ENCODE assay signal across 16 cellular contexts in genomic region chr17:13135496-13135895, GRCh38.
A peak's percentile ranks its signal among the peaks of the same experiment; 100 is the strongest.
DNase-seq lines count a peak whose midpoint lies in the region; ATAC-seq and TF ChIP-seq lines count a peak whose summit lies in the region.
"Had no signal": no experiment of that assay in that cellular context is flagged by ENCODE, and none has a peak within 500 bp of the region (broad histone marks: within the 10 kb centered on the region; RNA-seq: fewer than 3 reads in every experiment).

No MANE protein-coding gene starts in this region.

- H3K9ac ChIP-seq in neural cell (ENCODE audit: low read length): no peak overlapping the region
- H3K9ac ChIP-seq: BLaER1 had no signal

- no peak overlapping the region for H3K4me3 Mint-ChIP-seq in T-cell
- H3K4me3 Mint-ChIP-seq: CD8-positive, alpha-beta memory T cell; HFFc6 had no signal

- H4K20me1 ChIP-seq in neural cell (ENCODE audit: insufficient read depth): no peaks in the 10 kb centered on the region
- H4K20me1 ChIP-seq: BLaER1 had no signal

- no peaks in the 10 kb centered on the region for H3K4me1 Mint-ChIP-seq in T-cell
- H3K4me1 Mint-ChIP-seq: CD8-positive, alpha-beta memory T cell had no signal

- H3K27ac Mint-ChIP-seq in T-cell: no peak overlapping the region
- H3K27ac Mint-ChIP-seq: CD8-positive, alpha-beta memory T cell; HFFc6 had no signal

- WGBS in adrenal gland, 4 donors: 50 to 61% (median 55%) methylated on average over 5 of the region's 5 CpGs

- DNase-seq in NCI-H82 (lab: John Stamatoyannopoulos, UW) (peak; percentile 63), NCI-H82 treated with DMSO at 0.1 percent for 48 hours (lab: John Stamatoyannopoulos, UW; ENCODE audit: unreplicated experiment) (no peak), ecto neural progenitor cell (ENCODE audit: low spot score) (peak; percentile 72), retina (peak; percentile 67), adrenal gland (no peak), T-cell (no peak)
- DNase-seq: AML-193; Caco-2; CD8-positive, alpha-beta memory T cell; DMS53; HCEC 1CT; HFFc6 had no signal

- CTCF ChIA-PET in T-cell (lab: Charles Lee): no interaction called here

- no peaks in the 10 kb centered on the region for H3K36me3 Mint-ChIP-seq in T-cell
- H3K36me3 Mint-ChIP-seq: CD8-positive, alpha-beta memory T cell had no signal

- POLR2A ChIA-PET in T-cell (lab: Charles Lee): no interaction called here

- no peak for TF ChIP-seq POLR2A in adrenal gland (IDR thresholded peaks at IDR 0.05)

- H3K9me3 ChIP-seq in neural cell (ENCODE audit: low read length) (peaks cover 4% of the 10 kb centered on the region), adrenal gland (replicated peaks in 1 of 3) (no peaks in the 10 kb centered on the region)
- H3K9me3 ChIP-seq: Caco-2 had no signal

- no peak for TF ChIP-seq RAD21 in neural cell (conservative IDR thresholded peaks at IDR 0.05)

- no peak for ATAC-seq in HG02798 (IDR thresholded peaks at IDR 0.05; ENCODE audit: poor library complexity, unreplicated experiment)
- no peak for ATAC-seq in T-cell (replicated peaks in 1 of 4)

- no peaks in the 10 kb centered on the region for H3K79me2 ChIP-seq in neural cell (replicated peaks; ENCODE audit: insufficient read depth, low read length)

- H2AFZ ChIP-seq in neural cell (ENCODE audit: low read depth, low read length): no peak overlapping the region

- intact Hi-C loops in adrenal gland (cut with DNase I): no loop called here

- H3K27me3 Mint-ChIP-seq in T-cell: peaks cover 0 to 2% of the 10 kb centered on the region in 2 donors

- no peaks in the 10 kb centered on the region for H3F3A ChIP-seq in neural cell (ENCODE audit: insufficient read depth, low read length, poor library complexity, severe bottlenecking)

- no peaks in the 10 kb centered on the region for H3K9me2 ChIP-seq in neural cell (ENCODE audit: insufficient read depth, low read length)

- H3K27me3 ChIP-seq in neural cell (ENCODE audit: insufficient read depth, low read depth, low read length) (no peaks in the 10 kb centered on the region), adrenal gland (no peaks in the 10 kb centered on the region)
- H3K27me3 ChIP-seq: BLaER1 had no signal

- H3K4me3 ChIP-seq in neural cell (ENCODE audit: low read length): peak overlapping the region; percentile 13
- no peak overlapping the region for H3K4me3 ChIP-seq in adrenal gland
- H3K4me3 ChIP-seq: BLaER1 had no signal

- no peak for TF ChIP-seq CTCF in neural cell (IDR thresholded peaks at IDR 0.05; ENCODE audit: poor library complexity, severe bottlenecking)
- TF ChIP-seq CTCF in adrenal gland (IDR thresholded peaks at IDR 0.05): no peak

- no peak overlapping the region for H3K4me2 ChIP-seq in neural cell (ENCODE audit: low read length)
- H3K4me2 ChIP-seq: BLaER1 had no signal

- no peaks in the 10 kb centered on the region for H3K4me1 ChIP-seq in adrenal gland (replicated peaks in 1 of 2)
- H3K4me1 ChIP-seq: BLaER1, Caco-2 had no signal

- H3K36me3 ChIP-seq in neural cell (ENCODE audit: insufficient read depth, low read length) (no peaks in the 10 kb centered on the region), adrenal gland (replicated peaks in 1 of 2) (no peaks in the 10 kb centered on the region)
- H3K36me3 ChIP-seq: BLaER1 had no signal

- no peak for TF ChIP-seq EP300 in neural cell (conservative IDR thresholded peaks at IDR 0.05; ENCODE audit: poor library complexity, severe bottlenecking)

- H3K27ac ChIP-seq in neural cell (ENCODE audit: low read length) (no peak overlapping the region), adrenal gland (no peak overlapping the region)
- H3K27ac ChIP-seq: 22Rv1, BLaER1 had no signal

- H3K9me3 Mint-ChIP-seq in T-cell: peaks cover 10 to 24% (median 11%) of the 10 kb centered on the region in 3 donors
- H3K9me3 Mint-ChIP-seq: HFFc6 had no signal

TF ChIP-seq in neural cell, 6 proteins besides CTCF, POLR2A, EP300 and RAD21:
- TF ChIP-seq EZH2 (IDR thresholded peaks at IDR 0.05; ENCODE audit: borderline replicate concordance, insufficient read depth, low read length, poor library complexity, severe bottlenecking): no peak
- no peak for TF ChIP-seq MXI1 (conservative IDR thresholded peaks at IDR 0.05; ENCODE audit: poor library complexity, severe bottlenecking)
- no peak for TF ChIP-seq TAF1 (IDR thresholded peaks at IDR 0.05; ENCODE audit: low read depth)
- TF ChIP-seq SMC3 (conservative IDR thresholded peaks at IDR 0.05; ENCODE audit: poor library complexity): no peak
- TF ChIP-seq REST (IDR thresholded peaks at IDR 0.05; ENCODE audit: borderline replicate concordance): no peak

Comparison
In these comparisons a context has a peak if more than half of its experiments do, and no peak if none do; other contexts are left out.
1. DNase-seq: peak in NCI-H82 (single experiment), ecto neural progenitor cell (single experiment) and retina (single experiment); none in NCI-H82 treated with DMSO at 0.1 percent for 48 hours (single experiment), adrenal gland (0 of 7) and T-cell (0 of 34).